Comparison of ENCODE assay signal across 27 cellular contexts in the genomic region with DNA sequence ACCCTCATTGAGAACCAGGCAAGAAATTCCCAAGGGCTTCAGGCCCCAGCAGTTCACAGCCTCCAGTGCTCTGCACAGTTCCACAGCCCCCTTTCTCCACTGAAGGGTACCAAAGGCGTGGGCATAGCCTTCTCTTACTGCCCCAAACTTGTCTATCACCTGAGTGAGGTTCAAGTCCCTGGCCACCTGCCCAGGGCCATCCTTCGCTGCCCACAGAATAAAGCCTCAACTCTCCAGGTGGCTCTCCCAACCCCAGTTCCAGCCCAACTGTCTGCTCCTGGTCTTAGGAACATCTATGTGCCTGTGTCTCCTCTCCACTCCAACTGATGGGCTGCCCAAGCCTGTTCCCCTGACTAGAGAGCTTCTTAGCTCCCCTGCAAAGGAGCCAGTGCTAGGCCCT.
DNase-seq lines count a peak whose midpoint lies in the region; ATAC-seq and TF ChIP-seq lines count a peak whose summit lies in the region.
"Had no signal": no experiment of that assay in that cellular context is flagged by ENCODE, and none has a peak within 500 bp of the region (broad histone marks: within the 10 kb centered on the region; RNA-seq: fewer than 3 reads in every experiment).

No MANE protein-coding gene starts in this region.

- peaks cover 31 to 33% of the 10 kb centered on the region in 2 donors for H3K4me1 Mint-ChIP-seq in natural killer cell treated with Interleukin-12 subunit alpha and Interleukin-12 subunit beta and Interleukin-15 and Interleukin-18, amount 100 ng/mL, for 72 hours (ENCODE audit: low read depth in 2 of 2)
- H3K4me1 Mint-ChIP-seq in natural killer cell = peaks cover 38 to 70% of the 10 kb centered on the region in 2 donors
- peaks cover 10% of the 10 kb centered on the region for H3K4me1 Mint-ChIP-seq in WTC11
- H3K4me1 Mint-ChIP-seq in immature natural killer cell = peaks cover 66 to 86% of the 10 kb centered on the region in 2 donors

- CTCF ChIA-PET in WTC11 (lab: Charles Lee) = no interaction called here

- POLR2A ChIA-PET in WTC11 (lab: Charles Lee) = no interaction called here

- TF ChIP-seq CTCF in natural killer cell (IDR thresholded peaks at IDR 0.05) (no peak), WTC11 (IDR thresholded peaks at IDR 0.05) (no peak)

- no peaks in the 10 kb centered on the region for H3K36me3 Mint-ChIP-seq in natural killer cell treated with Interleukin-12 subunit alpha and Interleukin-12 subunit beta and Interleukin-15 and Interleukin-18, amount 100 ng/mL, for 72 hours
- H3K36me3 Mint-ChIP-seq in natural killer cell (no peaks in the 10 kb centered on the region), WTC11 (no peaks in the 10 kb centered on the region), immature natural killer cell (peaks cover 0 to 14% (median 6%) of the 10 kb centered on the region in 3 donors)

- H3K4me3 Mint-ChIP-seq in natural killer cell treated with Interleukin-12 subunit alpha and Interleukin-12 subunit beta and Interleukin-15 and Interleukin-18, amount 100 ng/mL, for 72 hours = no peak overlapping the region
- no peak overlapping the region for H3K4me3 Mint-ChIP-seq in natural killer cell
- no peak overlapping the region for H3K4me3 Mint-ChIP-seq in WTC11
- H3K4me3 Mint-ChIP-seq in immature natural killer cell = peak overlapping the region in 1 of 5 donors; percentile 22
- H3K4me3 Mint-ChIP-seq: activated CD4-positive, alpha-beta T cell treated with anti-CD3 and anti-CD28 coated beads, Interleukin-2, amount 10 ng/mL, durations not matched to agents 24 days and 14 days; activated naive CD8-positive, alpha-beta T cell treated with anti-CD3 and anti-CD28 coated beads, Interleukin-2, amount 50 U/mL, for 24 hours; neural crest cell had no signal

- no peak for DNase-seq in natural killer cell treated with Interleukin-12 subunit alpha and Interleukin-12 subunit beta and Interleukin-15 and Interleukin-18, amount 100 ng/mL, for 72 hours (ENCODE audit: low spot score)
- no peak for DNase-seq in natural killer cell
- DNase-seq in WTC11 (ENCODE audit: low spot score) = no peak
- DNase-seq in immature natural killer cell = no peak
- DNase-seq in NCI-H82 treated with DMSO at 0.1 percent for 48 hours (lab: John Stamatoyannopoulos, UW; ENCODE audit: unreplicated experiment) = no peak
- DNase-seq: ACHN; activated CD4-positive, alpha-beta T cell treated with anti-CD3 and anti-CD28 coated beads, Interleukin-2, amount 10 ng/mL, durations not matched to agents 24 days and 14 days; activated gamma-delta T cell; activated naive CD8-positive, alpha-beta T cell treated with anti-CD3 and anti-CD28 coated beads, Interleukin-2, amount 50 U/mL, for 24 hours; activated T-cell treated with anti-CD3 and anti-CD28 coated beads, Interleukin-2, amount 50 U/mL, for 1 hour; Calu3; dermis blood vessel endothelial cell; esophagus squamous epithelium; foreskin keratinocyte; GM23248; kidney glomerular epithelial cell; NCI-H1436 treated with DMSO at 0.1 percent for 48 hours; NCI-H226; NCI-H748 treated with DMSO at 0.1 percent for 48 hours; Peyer's patch; stimulated activated naive CD8-positive, alpha-beta T cell treated with anti-CD3 and anti-CD28 coated beads, Interleukin-15, Interleukin-2, amounts not matched to agents 100 U/mL and 50 U/mL, for 24 hours; uterus; WERI-Rb-1 had no signal

- H3K27ac Mint-ChIP-seq in natural killer cell treated with Interleukin-12 subunit alpha and Interleukin-12 subunit beta and Interleukin-15 and Interleukin-18, amount 100 ng/mL, for 72 hours = peak overlapping the region; percentile 4 to 78
- H3K27ac Mint-ChIP-seq in natural killer cell = peak overlapping the region in 1 of 2 donors; percentile 25
- 0 out of 2 replicates have a peak overlapping the region, but pooled peaks have one; percentile 16 for H3K27ac Mint-ChIP-seq in WTC11
- H3K27ac Mint-ChIP-seq in immature natural killer cell = peak overlapping the region; percentile 60 to 88 (median 77)
- H3K27ac Mint-ChIP-seq: activated CD4-positive, alpha-beta T cell treated with anti-CD3 and anti-CD28 coated beads, Interleukin-2, amount 10 ng/mL, durations not matched to agents 24 days and 14 days; activated naive CD8-positive, alpha-beta T cell treated with anti-CD3 and anti-CD28 coated beads, Interleukin-2, amount 50 U/mL, for 24 hours had no signal

- no peaks in the 10 kb centered on the region for H3K27me3 Mint-ChIP-seq in natural killer cell treated with Interleukin-12 subunit alpha and Interleukin-12 subunit beta and Interleukin-15 and Interleukin-18, amount 100 ng/mL, for 72 hours
- H3K27me3 Mint-ChIP-seq in natural killer cell (ENCODE audit: low read depth in 2 of 2) = no peaks in the 10 kb centered on the region
- H3K27me3 Mint-ChIP-seq in WTC11 (ENCODE audit: low read depth) = no peaks in the 10 kb centered on the region
- peaks cover 5 to 26% (median 7%) of the 10 kb centered on the region in 3 donors for H3K27me3 Mint-ChIP-seq in immature natural killer cell (ENCODE audit: low read depth in 3 of 3)
- H3K27me3 Mint-ChIP-seq: activated CD4-positive, alpha-beta T cell treated with anti-CD3 and anti-CD28 coated beads, Interleukin-2, amount 10 ng/mL, durations not matched to agents 24 days and 14 days; activated naive CD8-positive, alpha-beta T cell treated with anti-CD3 and anti-CD28 coated beads, Interleukin-2, amount 50 U/mL, for 24 hours had no signal

- intact Hi-C loops in natural killer cell (cut with micrococcal nuclease) = no loop called here

- ATAC-seq in natural killer cell treated with Interleukin-12 subunit alpha and Interleukin-12 subunit beta and Interleukin-15 and Interleukin-18, amount 100 ng/mL, for 72 hours = no peak
- ATAC-seq in natural killer cell (no peak), WTC11 (no peak), GM19467 (IDR thresholded peaks at IDR 0.05; ENCODE audit: unreplicated experiment) (no peak), HG03439 (IDR thresholded peaks at IDR 0.05; ENCODE audit: unreplicated experiment) (no peak)
- ATAC-seq: activated naive CD8-positive, alpha-beta T cell treated with anti-CD3 and anti-CD28 coated beads, Interleukin-2, amount 50 U/mL, for 24 hours; pancreas; stimulated activated naive CD8-positive, alpha-beta T cell treated with anti-CD3 and anti-CD28 coated beads, Interleukin-15, Interleukin-2, amounts not matched to agents 100 U/mL and 50 U/mL, for 24 hours had no signal

- no peaks in the 10 kb centered on the region for H3K9me3 Mint-ChIP-seq in natural killer cell treated with Interleukin-12 subunit alpha and Interleukin-12 subunit beta and Interleukin-15 and Interleukin-18, amount 100 ng/mL, for 72 hours
- H3K9me3 Mint-ChIP-seq in natural killer cell = no peaks in the 10 kb centered on the region
- H3K9me3 Mint-ChIP-seq in WTC11 = no peaks in the 10 kb centered on the region
- H3K9me3 Mint-ChIP-seq in immature natural killer cell = no peaks in the 10 kb centered on the region
- H3K9me3 Mint-ChIP-seq: activated CD4-positive, alpha-beta T cell treated with anti-CD3 and anti-CD28 coated beads, Interleukin-2, amount 10 ng/mL, durations not matched to agents 24 days and 14 days; activated naive CD8-positive, alpha-beta T cell treated with anti-CD3 and anti-CD28 coated beads, Interleukin-2, amount 50 U/mL, for 24 hours; neural crest cell had no signal

TF ChIP-seq in WTC11, 78 proteins besides CTCF, POLR2A, EP300 and RAD21:
- TF ChIP-seq, protein P1, sequence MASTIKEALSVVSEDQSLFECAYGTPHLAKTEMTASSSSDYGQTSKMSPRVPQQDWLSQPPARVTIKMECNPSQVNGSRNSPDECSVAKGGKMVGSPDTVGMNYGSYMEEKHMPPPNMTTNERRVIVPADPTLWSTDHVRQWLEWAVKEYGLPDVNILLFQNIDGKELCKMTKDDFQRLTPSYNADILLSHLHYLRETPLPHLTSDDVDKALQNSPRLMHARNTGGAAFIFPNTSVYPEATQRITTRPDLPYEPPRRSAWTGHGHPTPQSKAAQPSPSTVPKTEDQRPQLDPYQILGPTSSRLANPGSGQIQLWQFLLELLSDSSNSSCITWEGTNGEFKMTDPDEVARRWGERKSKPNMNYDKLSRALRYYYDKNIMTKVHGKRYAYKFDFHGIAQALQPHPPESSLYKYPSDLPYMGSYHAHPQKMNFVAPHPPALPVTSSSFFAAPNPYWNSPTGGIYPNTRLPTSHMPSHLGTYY (CRISPR knock-in tag; IDR thresholded peaks at IDR 0.05) = no peak
- TF ChIP-seq, protein P2, sequence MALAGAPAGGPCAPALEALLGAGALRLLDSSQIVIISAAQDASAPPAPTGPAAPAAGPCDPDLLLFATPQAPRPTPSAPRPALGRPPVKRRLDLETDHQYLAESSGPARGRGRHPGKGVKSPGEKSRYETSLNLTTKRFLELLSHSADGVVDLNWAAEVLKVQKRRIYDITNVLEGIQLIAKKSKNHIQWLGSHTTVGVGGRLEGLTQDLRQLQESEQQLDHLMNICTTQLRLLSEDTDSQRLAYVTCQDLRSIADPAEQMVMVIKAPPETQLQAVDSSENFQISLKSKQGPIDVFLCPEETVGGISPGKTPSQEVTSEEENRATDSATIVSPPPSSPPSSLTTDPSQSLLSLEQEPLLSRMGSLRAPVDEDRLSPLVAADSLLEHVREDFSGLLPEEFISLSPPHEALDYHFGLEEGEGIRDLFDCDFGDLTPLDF (CRISPR knock-in tag; IDR thresholded peaks at IDR 0.05) = no peak
TF ChIP-seq in WTC11: peak in this region for 0.
